Comparison of ENCODE assay signal across 1 cellular context in the genomic region with DNA sequence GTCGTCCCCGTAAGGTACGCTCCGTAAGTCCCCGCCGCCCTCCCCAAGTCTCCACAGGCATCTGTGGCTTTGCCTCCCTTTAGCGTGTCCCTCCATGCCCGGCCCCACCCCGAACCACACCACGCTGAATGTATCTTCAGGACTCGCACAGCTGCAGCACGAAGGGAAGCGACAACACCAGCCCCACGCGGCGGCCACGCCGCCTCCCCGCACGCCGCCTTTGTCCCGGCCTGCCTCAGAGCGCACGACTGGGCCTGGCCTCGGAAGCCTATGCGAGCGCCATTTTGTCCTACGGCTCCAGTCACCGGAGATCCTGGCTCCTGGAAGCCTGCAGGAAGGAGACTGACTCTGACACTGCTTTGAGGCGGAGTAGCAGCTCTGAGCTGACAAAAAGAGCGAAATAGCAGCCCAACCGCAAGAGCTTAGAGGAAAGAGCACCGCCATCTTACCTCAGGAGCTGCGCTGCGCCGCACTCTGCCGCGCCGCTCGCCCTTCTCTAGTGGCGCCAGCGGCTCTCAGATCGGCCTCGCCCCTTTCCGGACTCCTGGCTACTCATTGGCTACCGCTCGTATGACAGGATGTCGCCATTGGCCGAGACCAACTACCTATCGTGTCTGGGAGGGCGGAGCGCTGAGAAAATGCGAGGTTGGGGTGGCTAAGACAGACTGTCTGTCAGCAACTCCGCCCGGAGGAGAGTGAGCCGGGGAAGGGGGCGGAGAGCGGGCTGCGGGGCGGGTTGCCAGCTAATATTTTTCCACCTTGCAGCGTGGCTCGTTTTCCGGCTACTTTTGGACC.
TF ChIP-seq lines count a peak whose summit lies in the region.

A gene with protein sequence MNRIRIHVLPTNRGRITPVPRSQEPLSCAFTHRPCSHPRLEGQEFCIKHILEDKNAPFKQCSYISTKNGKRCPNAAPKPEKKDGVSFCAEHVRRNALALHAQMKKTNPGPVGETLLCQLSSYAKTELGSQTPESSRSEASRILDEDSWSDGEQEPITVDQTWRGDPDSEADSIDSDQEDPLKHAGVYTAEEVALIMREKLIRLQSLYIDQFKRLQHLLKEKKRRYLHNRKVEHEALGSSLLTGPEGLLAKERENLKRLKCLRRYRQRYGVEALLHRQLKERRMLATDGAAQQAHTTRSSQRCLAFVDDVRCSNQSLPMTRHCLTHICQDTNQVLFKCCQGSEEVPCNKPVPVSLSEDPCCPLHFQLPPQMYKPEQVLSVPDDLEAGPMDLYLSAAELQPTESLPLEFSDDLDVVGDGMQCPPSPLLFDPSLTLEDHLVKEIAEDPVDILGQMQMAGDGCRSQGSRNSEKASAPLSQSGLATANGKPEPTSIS (minus strand): TSS at position 501 of the 795 bp plus-strand sequence. CDS start 606 bp downstream, outside the sequence.

TF ChIP-seq in liver, 16 proteins besides CTCF, POLR2A, EP300 and RAD21 (continued from another document):
- TF ChIP-seq EGR1 (IDR thresholded peaks at IDR 0.05; ENCODE audit: low read depth in 2 of 2) (peak; percentile 58 to 74), HNF4A (conservative IDR thresholded peaks at IDR 0.05) (peak in 1 of 2 donors; percentile 63), YY1 (IDR thresholded peaks at IDR 0.05) (peak; percentile 99)
